8 cellular contexts compared by ENCODE assay signal in genomic region chr2:9174771-9175441, GRCh38. TPM values are rescaled to one million over a fixed set of nuclear protein-coding genes. Genes with fewer than 3 reads are reported as not detected.
A peak's percentile ranks its signal among the peaks of the same experiment; 100 is the strongest.
DNase-seq lines count a peak whose midpoint lies in the region; ATAC-seq and TF ChIP-seq lines count a peak whose summit lies in the region.

No MANE protein-coding gene starts in this region.

- H3K4me1 Mint-ChIP-seq in CD14-positive monocyte: peaks cover 47% of the 10 kb centered on the region

- intact Hi-C loops in CD14-positive monocyte (cut with micrococcal nuclease): no loop called here

- H3K9me3 Mint-ChIP-seq in CD14-positive monocyte: peaks cover 0 to 3% (median 0%) of the 10 kb centered on the region in 7 donors

- H3K4me3 Mint-ChIP-seq in CD14-positive monocyte: peak overlapping the region in 1 of 2 donors; percentile 35

- TF ChIP-seq CTCF in CD14-positive monocyte (IDR thresholded peaks at IDR 0.05) (no peak), kidney epithelial cell (IDR thresholded peaks at IDR 0.05; ENCODE audit: insufficient read depth, low read length, poor library complexity, severe bottlenecking) (no peak)

- peaks cover 0 to 6% (median 0%) of the 10 kb centered on the region in 3 donors for H3K27me3 Mint-ChIP-seq in CD14-positive monocyte (ENCODE audit: low read depth in 3 of 3)

- DNase-seq in CD14-positive monocyte (ENCODE audit: low spot score): no peak
- peak; percentile 49 to 53 for DNase-seq in Kasumi-1 (lab: John Stamatoyannopoulos, UW)
- peak; percentile 23 for DNase-seq in SKM-1 (lab: John Stamatoyannopoulos, UW; ENCODE audit: unreplicated experiment)
- peak; percentile 87 for DNase-seq in kidney epithelial cell (ENCODE audit: low read depth)
- DNase-seq in NCI-H128 (lab: John Stamatoyannopoulos, UW; ENCODE audit: unreplicated experiment): no peak
- no peak for DNase-seq in activated CD4-positive, alpha-beta T cell treated with anti-CD3 and anti-CD28 coated beads, Interleukin-2, amount 50 U/mL, for 48 hours
- DNase-seq in globus pallidus (ENCODE audit: low spot score): no peak

- H3K27me3 ChIP-seq in kidney epithelial cell (ENCODE audit: control insufficient read depth, insufficient read depth, low read length): no peaks in the 10 kb centered on the region

- no peaks in the 10 kb centered on the region for H3K36me3 ChIP-seq in kidney epithelial cell (ENCODE audit: control insufficient read depth, insufficient read depth, low read length)

- ATAC-seq in HG02798 (IDR thresholded peaks at IDR 0.05; ENCODE audit: poor library complexity, unreplicated experiment): no peak

- no peak overlapping the region for H3K4me3 ChIP-seq in kidney epithelial cell (ENCODE audit: low read depth, low read length)

- peak overlapping the region in 4 of 7 donors; percentile 9 to 46 (median 12) for H3K27ac Mint-ChIP-seq in CD14-positive monocyte

- H3K36me3 Mint-ChIP-seq in CD14-positive monocyte: no peaks in the 10 kb centered on the region

RNA-seq across cellular contexts. Expression of gene ASAP2, which starts 31.7 kb away (rescaled TPM):
- polyA plus RNA-seq in CD14-positive monocyte: under 1 TPM; 0.08 to 0.20 TPM
- total RNA-seq in kidney epithelial cell: 38.1 and 42.2 TPM in 2 replicates

Comparison
In these comparisons a context has a peak if more than half of its experiments do, and no peak if none do; other contexts are left out.
1. DNase-seq: peak in Kasumi-1 (2 of 2), SKM-1 (single experiment) and kidney epithelial cell (single experiment); none in CD14-positive monocyte (single experiment), NCI-H128 (single experiment), activated CD4-positive, alpha-beta T cell treated with anti-CD3 and anti-CD28 coated beads, Interleukin-2, amount 50 U/mL, for 48 hours (0 of 2) and globus pallidus (single experiment).